In genomic region chr4:80134936-80135701, GRCh38 we compare ENCODE assay signal across 20 cellular contexts.
A peak's percentile ranks its signal among the peaks of the same experiment; 100 is the strongest.
DNase-seq lines count a peak whose midpoint lies in the region; ATAC-seq and TF ChIP-seq lines count a peak whose summit lies in the region.
"Had no signal": no experiment of that assay in that cellular context is flagged by ENCODE, and none has a peak within 500 bp of the region (broad histone marks: within the 10 kb centered on the region; RNA-seq: fewer than 3 reads in every experiment).

No MANE protein-coding gene starts in this region.

- H3K36me3 ChIP-seq in RWPE2 (ENCODE audit: low read depth) (no peaks in the 10 kb centered on the region), left lung (no peaks in the 10 kb centered on the region)

- no peak overlapping the region for H3K4me3 Mint-ChIP-seq in type B pancreatic cell
- H3K4me3 Mint-ChIP-seq: activated naive CD8-positive, alpha-beta T cell; activated T-cell treated with anti-CD3 and anti-CD28 coated beads, Interleukin-2, amount 50 U/mL, for 24 hours; CD8-positive, alpha-beta T cell; endodermal cell; nephron progenitor cell; stimulated activated naive CD8-positive, alpha-beta T cell treated with anti-CD3 and anti-CD28 coated beads, Interleukin-15, Interleukin-2, amounts not matched to agents 100 ng/mL and 50 ng/mL, for 24 hours had no signal

- H3K4me1 ChIP-seq in RWPE2 (ENCODE audit: insufficient read depth, poor library complexity, severe bottlenecking) (peaks cover 30% of the 10 kb centered on the region), left lung (peaks cover 0 to 17% of the 10 kb centered on the region in 2 donors)

- ATAC-seq in RWPE2 (ENCODE audit: low read depth) (peak; percentile 54; the same call in 1 of the 3 replicates), left lung (no peak), GM21723 (IDR thresholded peaks at IDR 0.05; ENCODE audit: unreplicated experiment) (no peak)
- ATAC-seq: CD8-positive, alpha-beta T cell had no signal

- intact Hi-C loops in left lung (cut with DNase I), result no loop called here

- no peak for TF ChIP-seq CTCF in 22Rv1 (IDR thresholded peaks at IDR 0.05)
- TF ChIP-seq CTCF in RWPE2 (IDR thresholded peaks at IDR 0.05; ENCODE audit: poor library complexity, severe bottlenecking), result no peak
- no peak for TF ChIP-seq CTCF in type B pancreatic cell (conservative IDR thresholded peaks at IDR 0.05)
- no peak for TF ChIP-seq CTCF in left lung (IDR thresholded peaks at IDR 0.05)

- no peak overlapping the region for H3K27ac Mint-ChIP-seq in type B pancreatic cell
- H3K27ac Mint-ChIP-seq: activated naive CD8-positive, alpha-beta T cell; activated T-cell treated with anti-CD3 and anti-CD28 coated beads, Interleukin-2, amount 50 U/mL, for 24 hours; CD8-positive, alpha-beta T cell; endodermal cell; nephron progenitor cell; stimulated activated naive CD8-positive, alpha-beta T cell treated with anti-CD3 and anti-CD28 coated beads, Interleukin-15, Interleukin-2, amounts not matched to agents 100 ng/mL and 50 ng/mL, for 24 hours had no signal

- H3K4me3 ChIP-seq in RWPE2 (ENCODE audit: severe bottlenecking), result no peak overlapping the region
- no peak overlapping the region for H3K4me3 ChIP-seq in left lung

- H3K27me3 ChIP-seq in RWPE2 (ENCODE audit: insufficient read depth, poor library complexity, severe bottlenecking) (no peaks in the 10 kb centered on the region), left lung (no peaks in the 10 kb centered on the region)

- H3K27ac ChIP-seq in 22Rv1, result peak overlapping the region; percentile 45
- peak overlapping the region; percentile 23 for H3K27ac ChIP-seq in RWPE2 (ENCODE audit: poor library complexity, severe bottlenecking)
- H3K27ac ChIP-seq in left lung, result no peak overlapping the region

- H3K9me3 Mint-ChIP-seq in type B pancreatic cell, result no peaks in the 10 kb centered on the region
- H3K9me3 Mint-ChIP-seq: activated T-cell treated with anti-CD3 and anti-CD28 coated beads, Interleukin-2, amount 50 U/mL, for 24 hours; CD8-positive, alpha-beta T cell; endodermal cell; nephron progenitor cell; stimulated activated naive CD8-positive, alpha-beta T cell treated with anti-CD3 and anti-CD28 coated beads, Interleukin-15, Interleukin-2, amounts not matched to agents 100 ng/mL and 50 ng/mL, for 24 hours had no signal

- DNase-seq in HCEC 1CT (peak; percentile 0), RWPE2 (ENCODE audit: low spot score) (no peak), inferior parietal cortex (ENCODE audit: extremely low spot score) (peak; percentile 20), type B pancreatic cell (ENCODE audit: extremely low spot score, unreplicated experiment) (no peak), left lung (no peak), HK-2 (ENCODE audit: unreplicated experiment) (no peak)
- DNase-seq: activated T-cell treated with anti-CD3 and anti-CD28 coated beads, Interleukin-2, amount 50 U/mL, for 24 hours; caudate nucleus; CD8-positive, alpha-beta T cell; endodermal cell; GDM1; H7; NCI-H2081; NCI-H526; nephron progenitor cell; stimulated activated CD4-positive, alpha-beta T cell treated with anti-CD3 and anti-CD28 coated beads, Interleukin-15, amount 100 ng/mL, for 24 hours had no signal

- H3K36me3 Mint-ChIP-seq in type B pancreatic cell, result no peaks in the 10 kb centered on the region
- H3K36me3 Mint-ChIP-seq: CD8-positive, alpha-beta T cell had no signal

- no peaks in the 10 kb centered on the region for H3K9me3 ChIP-seq in RWPE2 (ENCODE audit: severe bottlenecking)
- H3K9me3 ChIP-seq in left lung, result no peaks in the 10 kb centered on the region

- peaks cover 7% of the 10 kb centered on the region for H3K27me3 Mint-ChIP-seq in type B pancreatic cell
- H3K27me3 Mint-ChIP-seq: activated naive CD8-positive, alpha-beta T cell; activated T-cell treated with anti-CD3 and anti-CD28 coated beads, Interleukin-2, amount 50 U/mL, for 24 hours; stimulated activated naive CD8-positive, alpha-beta T cell treated with anti-CD3 and anti-CD28 coated beads, Interleukin-15, Interleukin-2, amounts not matched to agents 100 ng/mL and 50 ng/mL, for 24 hours had no signal

- no peaks in the 10 kb centered on the region for H3K4me1 Mint-ChIP-seq in type B pancreatic cell (ENCODE audit: unreplicated experiment)
- H3K4me1 Mint-ChIP-seq: nephron progenitor cell had no signal

Comparison
In these comparisons a context has a peak if more than half of its experiments do, and no peak if none do; other contexts are left out.
1. H3K27ac ChIP-seq: peak in 22Rv1 (single experiment) and RWPE2 (single experiment); none in left lung (0 of 2).
2. DNase-seq: peak in HCEC 1CT (single experiment) and inferior parietal cortex (single experiment); none in RWPE2 (single experiment), type B pancreatic cell (single experiment), left lung (0 of 2) and HK-2 (single experiment).